In genomic region chr2:174485763-174486613, GRCh38 we compare ENCODE assay signal across 8 cellular contexts. TPM values are rescaled to one million over a fixed set of nuclear protein-coding genes. Genes with fewer than 3 reads are reported as not detected.
DNase-seq lines count a peak whose midpoint lies in the region; ATAC-seq, FAIRE-seq and TF ChIP-seq lines count a peak whose summit lies in the region.

No MANE protein-coding gene starts in this region.

- H3K4me3 ChIP-seq in CD8-positive, alpha-beta T cell (ENCODE audit: low read depth, low read length): peak overlapping the region; percentile 86
- peak overlapping the region; percentile 62 to 87 (median 77) for H3K4me3 ChIP-seq in HepG2 (replicated peaks in 1 of 3; ENCODE audit: insufficient read depth in 1 of 3, low read depth in 2 of 3, low read length in 3 of 3)

- no peak for TF ChIP-seq RAD21 in HepG2 (CRISPR knock-in tag; IDR thresholded peaks at IDR 0.05)

- WGBS in HepG2 (ENCODE audit: low lambda C conversion rate): 28% methylated on average over 25 of the region's 25 CpGs

- H3K79me2 ChIP-seq in HepG2 (ENCODE audit: insufficient read depth, low read length): no peaks in the 10 kb centered on the region

- peak in 4 of 7 experiments; percentile 31 to 54 (median 40) for DNase-seq in CD8-positive, alpha-beta T cell
- DNase-seq in HK-2 (ENCODE audit: unreplicated experiment) (peak; percentile 24), chondrocyte (ENCODE audit: low spot score) (no peak), HepG2 (ENCODE audit: low spot score) (no peak), NCI-H446 (lab: John Stamatoyannopoulos, UW) (no peak)
- peak; percentile 11 for DNase-seq in stimulated activated naive CD4-positive, alpha-beta T cell treated with Interleukin-2 at 50 U/mL for 16 hours (lab: John Stamatoyannopoulos, UW)

- in situ Hi-C loops in HepG2 (cut with HindIII; ENCODE audit: extremely low pct_ligation_motif_present, low pct_unique_long_range_greater_than_20kb): no loop called here

- CTCF ChIA-PET in CD8-positive, alpha-beta T cell (lab: Charles Lee): interaction anchor here (0.6 to 5.1 kb wide), 15 partner anchors 12 to 167 kb away, joined by 3 to 45 read pairs (median 4); partner anchors contain the start of gene WIPF1
- CTCF ChIA-PET in HepG2 (lab: Yijun Ruan, JAX; ENCODE audit: low intra/inter-chr PET ratio, low total read pairs): no interaction called here

- H3K4me3 Mint-ChIP-seq in CD8-positive, alpha-beta T cell: peak overlapping the region; percentile 97
- H3K4me3 Mint-ChIP-seq in T-helper 1 cell treated with Interleukin-12 subunit alpha and Interleukin-12 subunit beta and Interleukin-4 antibody, amounts not matched to agents 30 μg/mL and 1 μg/mL, for 36 hours: peak overlapping the region; percentile 94
- peak overlapping the region; percentile 81 for H3K4me3 Mint-ChIP-seq in chondrocyte (ENCODE audit: unreplicated experiment)

- H3K9me3 ChIP-seq in CD8-positive, alpha-beta T cell (ENCODE audit: low read length): no peaks in the 10 kb centered on the region
- H3K9me3 ChIP-seq in HepG2 (ENCODE audit: low read length): peaks cover 4% of the 10 kb centered on the region; the same call in 1 of the 2 replicates

- H3K36me3 ChIP-seq in CD8-positive, alpha-beta T cell (ENCODE audit: insufficient read depth, low read length): peaks cover 6% of the 10 kb centered on the region
- no peaks in the 10 kb centered on the region for H3K36me3 ChIP-seq in HepG2 (replicated peaks in 1 of 2; ENCODE audit: control insufficient read depth in 1 of 2, insufficient read depth in 2 of 2, low read length in 2 of 2)

- ATAC-seq in CD8-positive, alpha-beta T cell: peak; percentile 26
- ATAC-seq in GM19452 (IDR thresholded peaks at IDR 0.05; ENCODE audit: unreplicated experiment) (peak; percentile 8), HepG2 (peak; percentile 27)

- peak overlapping the region; percentile 94 for H3K27ac Mint-ChIP-seq in CD8-positive, alpha-beta T cell
- peak overlapping the region; percentile 87 for H3K27ac Mint-ChIP-seq in T-helper 1 cell treated with Interleukin-12 subunit alpha and Interleukin-12 subunit beta and Interleukin-4 antibody, amounts not matched to agents 30 μg/mL and 1 μg/mL, for 36 hours
- peak overlapping the region; percentile 87 for H3K27ac Mint-ChIP-seq in chondrocyte (ENCODE audit: unreplicated experiment)

- peaks cover 28% of the 10 kb centered on the region for H3K36me3 Mint-ChIP-seq in CD8-positive, alpha-beta T cell
- H3K36me3 Mint-ChIP-seq in T-helper 1 cell treated with Interleukin-12 subunit alpha and Interleukin-12 subunit beta and Interleukin-4 antibody, amounts not matched to agents 30 μg/mL and 1 μg/mL, for 36 hours (ENCODE audit: low read depth): peaks cover 14% of the 10 kb centered on the region
- H3K36me3 Mint-ChIP-seq in chondrocyte (ENCODE audit: low read depth): no peaks in the 10 kb centered on the region

- H3K4me1 ChIP-seq in CD8-positive, alpha-beta T cell (ENCODE audit: insufficient read depth, low read length): peaks cover 47% of the 10 kb centered on the region
- H3K4me1 ChIP-seq in HepG2 (ENCODE audit: insufficient read depth, low read length): peaks cover 10% of the 10 kb centered on the region

- H3K4me2 ChIP-seq in HepG2 (ENCODE audit: low read depth, low read length): peak overlapping the region; percentile 95

- no peak for TF ChIP-seq EP300 in HepG2 (IDR thresholded peaks at IDR 0.05; ENCODE audit: low read depth in 2 of 2, low read length in 2 of 2)
- TF ChIP-seq EP300 in HepG2 (CRISPR knock-in tag; IDR thresholded peaks at IDR 0.05; ENCODE audit: borderline replicate concordance): no peak

- intact Hi-C loops in CD8-positive, alpha-beta T cell (cut with DNase I, micrococcal nuclease): loop anchor here (1.0 to 10.0 kb wide), 11 partner anchors 7 to 1931 kb away; partner anchors contain the start of genes ATF2 (in 1 of the 2), OLA1 (in 1 of the 2), PDK1 (in 1 of the 2) and SCRN3 (in 1 of the 2)
- intact Hi-C loops in HepG2 (cut with micrococcal nuclease; ENCODE audit: unreplicated experiment): no loop called here

- H3K27ac ChIP-seq in CD8-positive, alpha-beta T cell (ENCODE audit: low read depth, low read length): peak overlapping the region; percentile 69
- H3K27ac ChIP-seq in HepG2 (ENCODE audit: extremely low read length, insufficient read depth, low read length): no peak overlapping the region

- TF ChIP-seq POLR2A in HepG2 (IDR thresholded peaks at IDR 0.05; ENCODE audit: insufficient read depth in 1 of 2, low read depth in 2 of 2, low read length in 2 of 2): no peak

- TSS peak; percentile 49 for BruUV-seq in HepG2 (replicated peaks; lab: Mats Ljungman, UMichigan)

- peak overlapping the region; percentile 20 for H2AFZ ChIP-seq in HepG2 (ENCODE audit: low read length)

- no peak for FAIRE-seq in HepG2 (lab: Jason Lieb, UNC)

- H3K27me3 ChIP-seq in CD8-positive, alpha-beta T cell (ENCODE audit: insufficient read depth, low read length): no peaks in the 10 kb centered on the region
- peaks cover 7 to 14% of the 10 kb centered on the region in 2 experiments; a peak in 4 of 5 replicates for H3K27me3 ChIP-seq in HepG2 (ENCODE audit: control insufficient read depth in 1 of 2, insufficient read depth in 2 of 2, low read length in 2 of 2)

- H3K27me3 Mint-ChIP-seq in CD8-positive, alpha-beta T cell (ENCODE audit: low read depth): no peaks in the 10 kb centered on the region
- H3K27me3 Mint-ChIP-seq in T-helper 1 cell treated with Interleukin-12 subunit alpha and Interleukin-12 subunit beta and Interleukin-4 antibody, amounts not matched to agents 30 μg/mL and 1 μg/mL, for 36 hours (ENCODE audit: low read depth): no peaks in the 10 kb centered on the region
- H3K27me3 Mint-ChIP-seq in chondrocyte (ENCODE audit: low read depth): no peaks in the 10 kb centered on the region

- TF ChIP-seq CTCF in CD8-positive, alpha-beta T cell (IDR thresholded peaks at IDR 0.05): no peak
- no peak for TF ChIP-seq CTCF in chondrocyte (IDR thresholded peaks at IDR 0.05)
- TF ChIP-seq CTCF in HepG2 (CRISPR knock-in tag; IDR thresholded peaks at IDR 0.05): no peak

- H4K20me1 ChIP-seq in HepG2 (ENCODE audit: insufficient read depth, low read length): no peaks in the 10 kb centered on the region

- peak overlapping the region; percentile 52; the same call in 1 of the 2 replicates for H3K9ac ChIP-seq in HepG2 (ENCODE audit: insufficient read depth, low read depth, low read length)

- H3K9me3 Mint-ChIP-seq in CD8-positive, alpha-beta T cell: no peaks in the 10 kb centered on the region
- no peaks in the 10 kb centered on the region for H3K9me3 Mint-ChIP-seq in T-helper 1 cell treated with Interleukin-12 subunit alpha and Interleukin-12 subunit beta and Interleukin-4 antibody, amounts not matched to agents 30 μg/mL and 1 μg/mL, for 36 hours
- no peaks in the 10 kb centered on the region for H3K9me3 Mint-ChIP-seq in chondrocyte (ENCODE audit: low read depth)

- POLR2A ChIA-PET in CD8-positive, alpha-beta T cell (lab: Charles Lee): interaction anchor here (0.9 to 4.8 kb wide), 16 partner anchors 7 to 148 kb away, joined by 3 to 38 read pairs (median 4); partner anchors contain the start of gene WIPF1
- POLR2A ChIA-PET in HepG2 (lab: Yijun Ruan, JAX): no interaction called here

- peaks cover 66% of the 10 kb centered on the region for H3K4me1 Mint-ChIP-seq in CD8-positive, alpha-beta T cell (ENCODE audit: low read depth)
- peaks cover 50% of the 10 kb centered on the region for H3K4me1 Mint-ChIP-seq in T-helper 1 cell treated with Interleukin-12 subunit alpha and Interleukin-12 subunit beta and Interleukin-4 antibody, amounts not matched to agents 30 μg/mL and 1 μg/mL, for 36 hours (ENCODE audit: low read depth)
- H3K4me1 Mint-ChIP-seq in chondrocyte (ENCODE audit: low read depth): peaks cover 13% of the 10 kb centered on the region

TF ChIP-seq in HepG2, 621 proteins besides CTCF, POLR2A, EP300 and RAD21 (continues in another document):
- TF ChIP-seq ZMYM4 (CRISPR knock-in tag; IDR thresholded peaks at IDR 0.05) (peak; percentile 15; the same call in 1 of the 2 replicates), ZNF326 (CRISPR knock-in tag; IDR thresholded peaks at IDR 0.05; ENCODE audit: borderline replicate concordance) (no peak), SPEN (CRISPR knock-in tag; IDR thresholded peaks at IDR 0.05; ENCODE audit: low read depth) (no peak), HMG20A (CRISPR knock-in tag; IDR thresholded peaks at IDR 0.05; ENCODE audit: borderline replicate concordance) (no peak)

RNA-seq across cellular contexts. Expression of gene GPR155, which starts 0.8 kb away (rescaled TPM):
- 10 to 100 TPM; 13.3 to 14.4 TPM for total RNA-seq in CD8-positive, alpha-beta T cell
- total RNA-seq in chondrocyte: 11.6 to 15.3 TPM (median 12.8 TPM) in 3 replicates
- 0.04 and 0.15 TPM in 2 replicates for total RNA-seq in HepG2 (2016; rRNA removed; fragmentation: Illumina TruSeq; extraction: Trizol)
- total RNA-seq in HepG2 (2016; cell fraction: cytosol; rRNA removed; fragmentation: Illumina TruSeq; extraction: Trizol; ENCODE audit: low read depth): 0.26 TPM in 1 of 2 replicates, not detected in the other
- 0.03 and 0.15 TPM in 2 replicates for total RNA-seq in HepG2 (2016; cell fraction: insoluble cytoplasmic fraction; rRNA removed; fragmentation: Illumina TruSeq; extraction: Trizol)
- total RNA-seq in HepG2 (2016; cell fraction: membrane; rRNA removed; fragmentation: Illumina TruSeq; extraction: Trizol): 0.07 and 0.09 TPM in 2 replicates
- total RNA-seq in HepG2 (2016; cell fraction: nucleus; rRNA removed; fragmentation: Illumina TruSeq; extraction: Trizol): 0.16 and 0.31 TPM in 2 replicates
- 0.39 and 0.49 TPM in 2 replicates for polyA plus RNA-seq in HepG2 (2011; rRNA removed)
- 0.13 and 0.23 TPM in 2 replicates for polyA plus RNA-seq in HepG2 (2011; cell fraction: cytosol; rRNA removed)
- polyA plus RNA-seq in HepG2 (2011; cell fraction: nucleus; rRNA removed): 0.19 and 0.24 TPM in 2 replicates
- polyA plus RNA-seq in HepG2 (2012): 0.44 and 0.63 TPM in 2 replicates
- polyA plus RNA-seq in HepG2 (2016; cell fraction: cytosol; fragmentation: Illumina TruSeq; extraction: Trizol; ENCODE audit: low read depth): 0.19 TPM in 1 of 2 replicates, not detected in the other
- polyA plus RNA-seq in HepG2 (2016; cell fraction: insoluble cytoplasmic fraction; fragmentation: Illumina TruSeq; extraction: Trizol; ENCODE audit: low read depth): 0.09 TPM in 1 of 2 replicates, not detected in the other
- 0.05 TPM in 1 of 2 replicates, not detected in the other for polyA plus RNA-seq in HepG2 (2016; cell fraction: membrane; fragmentation: Illumina TruSeq; extraction: Trizol; ENCODE audit: low read depth)
- polyA plus RNA-seq in HepG2 (2016; cell fraction: nucleus; fragmentation: Illumina TruSeq; extraction: Trizol; ENCODE audit: insufficient read depth, low read depth): 0.15 and 1.1 TPM in 2 replicates
- polyA minus RNA-seq in HepG2 (2011; rRNA and poly(A)+ RNA removed; ENCODE audit: low replicate concordance): 0.22 and 3.5 TPM in 2 replicates
- polyA minus RNA-seq in HepG2 (2011; cell fraction: cytosol; rRNA and poly(A)+ RNA removed): 0.09 and 0.40 TPM in 2 replicates
- 0.52 and 0.75 TPM in 2 replicates for polyA minus RNA-seq in HepG2 (2011; cell fraction: nucleus; rRNA and poly(A)+ RNA removed)

Comparison
In these comparisons a context has a peak if more than half of its experiments do, and no peak if none do; other contexts are left out.
1. DNase-seq: peak in CD8-positive, alpha-beta T cell (4 of 7), HK-2 (single experiment) and stimulated activated naive CD4-positive, alpha-beta T cell treated with Interleukin-2 at 50 U/mL for 16 hours (single experiment); none in chondrocyte (single experiment), HepG2 (single experiment) and NCI-H446 (0 of 2).
2. Peak in every context shown above with its lines, with median percentiles within 50 percentile points of each other: ATAC-seq, H3K27ac Mint-ChIP-seq and H3K4me3 Mint-ChIP-seq.